1 cellular context compared by ENCODE assay signal in the genomic region with DNA sequence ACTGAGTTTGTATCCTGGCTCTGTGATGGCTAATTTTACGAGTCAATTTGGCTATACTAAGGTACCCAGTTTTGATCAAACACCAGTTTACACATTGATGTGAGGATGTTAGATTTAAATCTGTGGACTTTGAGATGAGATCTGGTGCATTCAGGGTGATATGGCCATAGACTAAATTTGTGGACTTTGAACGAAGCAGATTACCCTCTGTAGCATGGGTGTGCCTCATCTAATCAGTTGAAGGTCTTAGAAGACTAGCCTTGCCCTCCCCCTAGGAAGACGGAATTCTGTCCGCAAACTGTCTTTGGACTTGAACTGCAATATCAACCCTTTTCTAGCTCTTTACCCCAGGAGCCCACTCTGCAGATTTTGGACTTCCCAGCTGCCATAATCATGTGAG.
TF ChIP-seq lines count a peak whose summit lies in the region.

No MANE protein-coding gene starts in this region.

TF ChIP-seq in K562, 482 proteins besides CTCF, POLR2A, EP300 and RAD21 (continued from another document):
- TF ChIP-seq, protein P1, sequence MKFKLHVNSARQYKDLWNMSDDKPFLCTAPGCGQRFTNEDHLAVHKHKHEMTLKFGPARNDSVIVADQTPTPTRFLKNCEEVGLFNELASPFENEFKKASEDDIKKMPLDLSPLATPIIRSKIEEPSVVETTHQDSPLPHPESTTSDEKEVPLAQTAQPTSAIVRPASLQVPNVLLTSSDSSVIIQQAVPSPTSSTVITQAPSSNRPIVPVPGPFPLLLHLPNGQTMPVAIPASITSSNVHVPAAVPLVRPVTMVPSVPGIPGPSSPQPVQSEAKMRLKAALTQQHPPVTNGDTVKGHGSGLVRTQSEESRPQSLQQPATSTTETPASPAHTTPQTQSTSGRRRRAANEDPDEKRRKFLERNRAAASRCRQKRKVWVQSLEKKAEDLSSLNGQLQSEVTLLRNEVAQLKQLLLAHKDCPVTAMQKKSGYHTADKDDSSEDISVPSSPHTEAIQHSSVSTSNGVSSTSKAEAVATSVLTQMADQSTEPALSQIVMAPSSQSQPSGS (CRISPR knock-in tag; IDR thresholded peaks at IDR 0.05) = no peak
